1 cellular context compared by ENCODE assay signal in the genomic region with DNA sequence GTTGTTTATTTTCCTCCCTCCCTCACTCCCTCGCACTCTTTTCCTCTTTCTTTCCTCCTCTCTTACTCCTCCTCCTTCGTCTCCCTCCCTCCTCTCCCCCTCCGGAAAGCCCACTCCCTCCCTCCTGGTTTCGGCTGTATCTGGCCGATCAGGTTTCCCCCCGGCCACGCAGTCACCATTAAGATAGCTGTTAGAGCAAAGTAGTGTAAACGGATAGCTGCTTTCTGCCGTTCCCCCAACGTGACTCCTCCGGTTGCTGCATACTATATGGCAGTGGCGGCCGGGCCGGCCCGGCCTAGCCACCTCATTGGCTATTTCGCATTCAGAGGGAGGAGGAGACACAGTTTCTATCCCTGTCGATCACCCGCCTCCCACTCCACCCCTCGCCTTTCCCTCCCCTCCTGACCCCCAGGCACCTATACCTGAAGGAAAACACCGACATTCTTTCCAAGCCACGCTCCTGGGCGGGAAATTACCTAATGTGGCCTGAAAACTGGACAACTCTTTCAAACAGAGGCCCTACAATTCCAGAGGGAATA.
TF ChIP-seq lines count a peak whose summit lies in the region.

A gene (minus strand): TSS at position 272 of the 539 bp plus-strand sequence. CDS start 277 bp downstream, outside the sequence.

TF ChIP-seq in HEK293, 187 proteins besides CTCF, POLR2A, EP300 and RAD21 (continued from another document and continues in another):
- TF ChIP-seq, protein P1, sequence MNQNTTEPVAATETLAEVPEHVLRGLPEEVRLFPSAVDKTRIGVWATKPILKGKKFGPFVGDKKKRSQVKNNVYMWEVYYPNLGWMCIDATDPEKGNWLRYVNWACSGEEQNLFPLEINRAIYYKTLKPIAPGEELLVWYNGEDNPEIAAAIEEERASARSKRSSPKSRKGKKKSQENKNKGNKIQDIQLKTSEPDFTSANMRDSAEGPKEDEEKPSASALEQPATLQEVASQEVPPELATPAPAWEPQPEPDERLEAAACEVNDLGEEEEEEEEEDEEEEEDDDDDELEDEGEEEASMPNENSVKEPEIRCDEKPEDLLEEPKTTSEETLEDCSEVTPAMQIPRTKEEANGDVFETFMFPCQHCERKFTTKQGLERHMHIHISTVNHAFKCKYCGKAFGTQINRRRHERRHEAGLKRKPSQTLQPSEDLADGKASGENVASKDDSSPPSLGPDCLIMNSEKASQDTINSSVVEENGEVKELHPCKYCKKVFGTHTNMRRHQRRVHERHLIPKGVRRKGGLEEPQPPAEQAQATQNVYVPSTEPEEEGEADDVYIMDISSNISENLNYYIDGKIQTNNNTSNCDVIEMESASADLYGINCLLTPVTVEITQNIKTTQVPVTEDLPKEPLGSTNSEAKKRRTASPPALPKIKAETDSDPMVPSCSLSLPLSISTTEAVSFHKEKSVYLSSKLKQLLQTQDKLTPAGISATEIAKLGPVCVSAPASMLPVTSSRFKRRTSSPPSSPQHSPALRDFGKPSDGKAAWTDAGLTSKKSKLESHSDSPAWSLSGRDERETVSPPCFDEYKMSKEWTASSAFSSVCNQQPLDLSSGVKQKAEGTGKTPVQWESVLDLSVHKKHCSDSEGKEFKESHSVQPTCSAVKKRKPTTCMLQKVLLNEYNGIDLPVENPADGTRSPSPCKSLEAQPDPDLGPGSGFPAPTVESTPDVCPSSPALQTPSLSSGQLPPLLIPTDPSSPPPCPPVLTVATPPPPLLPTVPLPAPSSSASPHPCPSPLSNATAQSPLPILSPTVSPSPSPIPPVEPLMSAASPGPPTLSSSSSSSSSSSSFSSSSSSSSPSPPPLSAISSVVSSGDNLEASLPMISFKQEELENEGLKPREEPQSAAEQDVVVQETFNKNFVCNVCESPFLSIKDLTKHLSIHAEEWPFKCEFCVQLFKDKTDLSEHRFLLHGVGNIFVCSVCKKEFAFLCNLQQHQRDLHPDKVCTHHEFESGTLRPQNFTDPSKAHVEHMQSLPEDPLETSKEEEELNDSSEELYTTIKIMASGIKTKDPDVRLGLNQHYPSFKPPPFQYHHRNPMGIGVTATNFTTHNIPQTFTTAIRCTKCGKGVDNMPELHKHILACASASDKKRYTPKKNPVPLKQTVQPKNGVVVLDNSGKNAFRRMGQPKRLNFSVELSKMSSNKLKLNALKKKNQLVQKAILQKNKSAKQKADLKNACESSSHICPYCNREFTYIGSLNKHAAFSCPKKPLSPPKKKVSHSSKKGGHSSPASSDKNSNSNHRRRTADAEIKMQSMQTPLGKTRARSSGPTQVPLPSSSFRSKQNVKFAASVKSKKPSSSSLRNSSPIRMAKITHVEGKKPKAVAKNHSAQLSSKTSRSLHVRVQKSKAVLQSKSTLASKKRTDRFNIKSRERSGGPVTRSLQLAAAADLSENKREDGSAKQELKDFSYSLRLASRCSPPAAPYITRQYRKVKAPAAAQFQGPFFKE (tag by site-specific recombination; IDR thresholded peaks at IDR 0.05; ENCODE audit: borderline replicate concordance) = no peak
- TF ChIP-seq ZNF23 (tag by site-specific recombination; IDR thresholded peaks at IDR 0.05; ENCODE audit: borderline replicate concordance) = no peak
- TF ChIP-seq ZNF394 (tag by site-specific recombination; IDR thresholded peaks at IDR 0.05; ENCODE audit: borderline replicate concordance) = peak; percentile 15; the same call in 1 of the 2 replicates
- peak; percentile 37; the same call in 1 of the 2 replicates for TF ChIP-seq ZBTB48 (tag by site-specific recombination; IDR thresholded peaks at IDR 0.05)
- TF ChIP-seq ZBTB21 (tag by site-specific recombination; IDR thresholded peaks at IDR 0.05) = 0 out of 2 replicates have a peak, but pooled peaks have one; percentile 22
- 0 out of 2 replicates have a peak, but pooled peaks have one; percentile 15 for TF ChIP-seq ZNF24 (tag by site-specific recombination; IDR thresholded peaks at IDR 0.05)
- no peak for TF ChIP-seq ZNF239 (tag by site-specific recombination; IDR thresholded peaks at IDR 0.05)
- TF ChIP-seq ZNF221 (tag by site-specific recombination; IDR thresholded peaks at IDR 0.05; ENCODE audit: borderline replicate concordance) = no peak
- no peak for TF ChIP-seq ZIC2 (tag by site-specific recombination; IDR thresholded peaks at IDR 0.05)
- TF ChIP-seq, protein P2, sequence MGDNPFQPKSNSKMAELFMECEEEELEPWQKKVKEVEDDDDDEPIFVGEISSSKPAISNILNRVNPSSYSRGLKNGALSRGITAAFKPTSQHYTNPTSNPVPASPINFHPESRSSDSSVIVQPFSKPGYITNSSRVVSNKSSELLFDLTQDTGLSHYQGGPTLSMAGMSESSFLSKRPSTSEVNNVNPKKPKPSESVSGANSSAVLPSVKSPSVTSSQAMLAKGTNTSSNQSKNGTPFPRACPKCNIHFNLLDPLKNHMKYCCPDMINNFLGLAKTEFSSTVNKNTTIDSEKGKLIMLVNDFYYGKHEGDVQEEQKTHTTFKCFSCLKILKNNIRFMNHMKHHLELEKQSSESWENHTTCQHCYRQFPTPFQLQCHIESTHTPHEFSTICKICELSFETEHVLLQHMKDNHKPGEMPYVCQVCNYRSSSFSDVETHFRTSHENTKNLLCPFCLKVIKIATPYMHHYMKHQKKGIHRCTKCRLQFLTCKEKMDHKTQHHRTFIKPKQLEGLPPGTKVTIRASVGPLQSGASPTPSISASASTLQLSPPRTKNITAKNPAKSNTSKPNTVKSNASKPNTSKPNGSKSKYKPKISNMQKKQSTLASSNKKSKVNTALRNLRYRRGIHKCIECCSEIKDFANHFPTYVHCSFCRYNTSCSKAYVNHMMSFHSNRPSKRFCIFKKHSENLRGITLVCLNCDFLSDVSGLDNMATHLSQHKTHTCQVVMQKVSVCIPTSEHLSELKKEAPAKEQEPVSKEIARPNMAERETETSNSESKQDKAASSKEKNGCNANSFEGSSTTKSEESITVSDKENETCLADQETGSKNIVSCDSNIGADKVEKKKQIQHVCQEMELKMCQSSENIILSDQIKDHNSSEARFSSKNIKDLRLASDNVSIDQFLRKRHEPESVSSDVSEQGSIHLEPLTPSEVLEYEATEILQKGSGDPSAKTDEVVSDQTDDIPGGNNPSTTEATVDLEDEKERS (tag by site-specific recombination; IDR thresholded peaks at IDR 0.05) = no peak
- TF ChIP-seq KLF16 (tag by site-specific recombination; IDR thresholded peaks at IDR 0.05) = peak; percentile 81
- TF ChIP-seq ZNF10 (tag by site-specific recombination; IDR thresholded peaks at IDR 0.05) = no peak
- no peak for TF ChIP-seq KLF8 (tag by site-specific recombination; IDR thresholded peaks at IDR 0.05)
- no peak for TF ChIP-seq ZNF624 (tag by site-specific recombination; IDR thresholded peaks at IDR 0.05)
- TF ChIP-seq, protein P3, sequence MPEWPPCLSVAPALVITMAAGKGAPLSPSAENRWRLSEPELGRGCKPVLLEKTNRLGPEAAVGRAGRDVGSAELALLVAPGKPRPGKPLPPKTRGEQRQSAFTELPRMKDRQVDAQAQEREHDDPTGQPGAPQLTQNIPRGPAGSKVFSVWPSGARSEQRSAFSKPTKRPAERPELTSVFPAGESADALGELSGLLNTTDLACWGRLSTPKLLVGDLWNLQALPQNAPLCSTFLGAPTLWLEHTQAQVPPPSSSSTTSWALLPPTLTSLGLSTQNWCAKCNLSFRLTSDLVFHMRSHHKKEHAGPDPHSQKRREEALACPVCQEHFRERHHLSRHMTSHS (tag by site-specific recombination; IDR thresholded peaks at IDR 0.05) = no peak
- TF ChIP-seq GLIS1 (tag by site-specific recombination; IDR thresholded peaks at IDR 0.05) = peak; percentile 36
- TF ChIP-seq ZNF521 (tag by site-specific recombination; IDR thresholded peaks at IDR 0.05) = no peak
- TF ChIP-seq ZNF514 (tag by site-specific recombination; IDR thresholded peaks at IDR 0.05) = no peak
- no peak for TF ChIP-seq ZBTB1 (tag by site-specific recombination; IDR thresholded peaks at IDR 0.05)
- TF ChIP-seq ZNF416 (tag by site-specific recombination; IDR thresholded peaks at IDR 0.05) = no peak
- no peak for TF ChIP-seq GLI4 (tag by site-specific recombination; IDR thresholded peaks at IDR 0.05)
- TF ChIP-seq, protein P4, sequence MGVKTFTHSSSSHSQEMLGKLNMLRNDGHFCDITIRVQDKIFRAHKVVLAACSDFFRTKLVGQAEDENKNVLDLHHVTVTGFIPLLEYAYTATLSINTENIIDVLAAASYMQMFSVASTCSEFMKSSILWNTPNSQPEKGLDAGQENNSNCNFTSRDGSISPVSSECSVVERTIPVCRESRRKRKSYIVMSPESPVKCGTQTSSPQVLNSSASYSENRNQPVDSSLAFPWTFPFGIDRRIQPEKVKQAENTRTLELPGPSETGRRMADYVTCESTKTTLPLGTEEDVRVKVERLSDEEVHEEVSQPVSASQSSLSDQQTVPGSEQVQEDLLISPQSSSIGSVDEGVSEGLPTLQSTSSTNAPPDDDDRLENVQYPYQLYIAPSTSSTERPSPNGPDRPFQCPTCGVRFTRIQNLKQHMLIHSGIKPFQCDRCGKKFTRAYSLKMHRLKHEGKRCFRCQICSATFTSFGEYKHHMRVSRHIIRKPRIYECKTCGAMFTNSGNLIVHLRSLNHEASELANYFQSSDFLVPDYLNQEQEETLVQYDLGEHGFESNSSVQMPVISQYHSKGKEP (tag by site-specific recombination; IDR thresholded peaks at IDR 0.05) = no peak
- TF ChIP-seq ZNF335 (tag by site-specific recombination; conservative IDR thresholded peaks at IDR 0.05) = peak; percentile 68
- peak; percentile 82 for TF ChIP-seq SP2 (tag by site-specific recombination; IDR thresholded peaks at IDR 0.05)
- TF ChIP-seq MZF1 (tag by site-specific recombination; IDR thresholded peaks at IDR 0.05; ENCODE audit: borderline replicate concordance) = peak; percentile 45; the same call in 1 of the 2 replicates
- TF ChIP-seq ZNF529 (tag by site-specific recombination; IDR thresholded peaks at IDR 0.05; ENCODE audit: insufficient replicate concordance) = no peak
- TF ChIP-seq YY1 (tag by site-specific recombination; IDR thresholded peaks at IDR 0.05) = peak; percentile 38; the same call in 1 of the 2 replicates
- no peak for TF ChIP-seq ZNF555 (tag by site-specific recombination; conservative IDR thresholded peaks at IDR 0.05)
- no peak for TF ChIP-seq ZBTB7A (tag by site-specific recombination; IDR thresholded peaks at IDR 0.05; ENCODE audit: low read depth)
- 0 out of 2 replicates have a peak, but pooled peaks have one; percentile 20 for TF ChIP-seq ZBTB8A (tag by site-specific recombination; IDR thresholded peaks at IDR 0.05)
- peak; percentile 88 for TF ChIP-seq ZEB2 (tag by site-specific recombination; IDR thresholded peaks at IDR 0.05)
- TF ChIP-seq ZNF792 (tag by site-specific recombination; IDR thresholded peaks at IDR 0.05) = 0 out of 2 replicates have a peak, but pooled peaks have one; percentile 56
- peak; percentile 95 for TF ChIP-seq ZFHX2 (tag by site-specific recombination; conservative IDR thresholded peaks at IDR 0.05)
- TF ChIP-seq, protein P5, sequence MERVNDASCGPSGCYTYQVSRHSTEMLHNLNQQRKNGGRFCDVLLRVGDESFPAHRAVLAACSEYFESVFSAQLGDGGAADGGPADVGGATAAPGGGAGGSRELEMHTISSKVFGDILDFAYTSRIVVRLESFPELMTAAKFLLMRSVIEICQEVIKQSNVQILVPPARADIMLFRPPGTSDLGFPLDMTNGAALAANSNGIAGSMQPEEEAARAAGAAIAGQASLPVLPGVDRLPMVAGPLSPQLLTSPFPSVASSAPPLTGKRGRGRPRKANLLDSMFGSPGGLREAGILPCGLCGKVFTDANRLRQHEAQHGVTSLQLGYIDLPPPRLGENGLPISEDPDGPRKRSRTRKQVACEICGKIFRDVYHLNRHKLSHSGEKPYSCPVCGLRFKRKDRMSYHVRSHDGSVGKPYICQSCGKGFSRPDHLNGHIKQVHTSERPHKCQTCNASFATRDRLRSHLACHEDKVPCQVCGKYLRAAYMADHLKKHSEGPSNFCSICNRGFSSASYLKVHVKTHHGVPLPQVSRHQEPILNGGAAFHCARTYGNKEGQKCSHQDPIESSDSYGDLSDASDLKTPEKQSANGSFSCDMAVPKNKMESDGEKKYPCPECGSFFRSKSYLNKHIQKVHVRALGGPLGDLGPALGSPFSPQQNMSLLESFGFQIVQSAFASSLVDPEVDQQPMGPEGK (tag by site-specific recombination; IDR thresholded peaks at IDR 0.05) = peak; percentile 87
- no peak for TF ChIP-seq SCRT2 (tag by site-specific recombination; IDR thresholded peaks at IDR 0.05)
- peak; percentile 72 for TF ChIP-seq SP3 (tag by site-specific recombination; IDR thresholded peaks at IDR 0.05)
- TF ChIP-seq ZFP41 (tag by site-specific recombination; IDR thresholded peaks at IDR 0.05; ENCODE audit: borderline replicate concordance) = no peak
- TF ChIP-seq ZNF621 (tag by site-specific recombination; IDR thresholded peaks at IDR 0.05) = no peak
- TF ChIP-seq, protein P6, sequence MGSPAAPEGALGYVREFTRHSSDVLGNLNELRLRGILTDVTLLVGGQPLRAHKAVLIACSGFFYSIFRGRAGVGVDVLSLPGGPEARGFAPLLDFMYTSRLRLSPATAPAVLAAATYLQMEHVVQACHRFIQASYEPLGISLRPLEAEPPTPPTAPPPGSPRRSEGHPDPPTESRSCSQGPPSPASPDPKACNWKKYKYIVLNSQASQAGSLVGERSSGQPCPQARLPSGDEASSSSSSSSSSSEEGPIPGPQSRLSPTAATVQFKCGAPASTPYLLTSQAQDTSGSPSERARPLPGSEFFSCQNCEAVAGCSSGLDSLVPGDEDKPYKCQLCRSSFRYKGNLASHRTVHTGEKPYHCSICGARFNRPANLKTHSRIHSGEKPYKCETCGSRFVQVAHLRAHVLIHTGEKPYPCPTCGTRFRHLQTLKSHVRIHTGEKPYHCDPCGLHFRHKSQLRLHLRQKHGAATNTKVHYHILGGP (tag by site-specific recombination; IDR thresholded peaks at IDR 0.05) = no peak
- TF ChIP-seq, protein P7, sequence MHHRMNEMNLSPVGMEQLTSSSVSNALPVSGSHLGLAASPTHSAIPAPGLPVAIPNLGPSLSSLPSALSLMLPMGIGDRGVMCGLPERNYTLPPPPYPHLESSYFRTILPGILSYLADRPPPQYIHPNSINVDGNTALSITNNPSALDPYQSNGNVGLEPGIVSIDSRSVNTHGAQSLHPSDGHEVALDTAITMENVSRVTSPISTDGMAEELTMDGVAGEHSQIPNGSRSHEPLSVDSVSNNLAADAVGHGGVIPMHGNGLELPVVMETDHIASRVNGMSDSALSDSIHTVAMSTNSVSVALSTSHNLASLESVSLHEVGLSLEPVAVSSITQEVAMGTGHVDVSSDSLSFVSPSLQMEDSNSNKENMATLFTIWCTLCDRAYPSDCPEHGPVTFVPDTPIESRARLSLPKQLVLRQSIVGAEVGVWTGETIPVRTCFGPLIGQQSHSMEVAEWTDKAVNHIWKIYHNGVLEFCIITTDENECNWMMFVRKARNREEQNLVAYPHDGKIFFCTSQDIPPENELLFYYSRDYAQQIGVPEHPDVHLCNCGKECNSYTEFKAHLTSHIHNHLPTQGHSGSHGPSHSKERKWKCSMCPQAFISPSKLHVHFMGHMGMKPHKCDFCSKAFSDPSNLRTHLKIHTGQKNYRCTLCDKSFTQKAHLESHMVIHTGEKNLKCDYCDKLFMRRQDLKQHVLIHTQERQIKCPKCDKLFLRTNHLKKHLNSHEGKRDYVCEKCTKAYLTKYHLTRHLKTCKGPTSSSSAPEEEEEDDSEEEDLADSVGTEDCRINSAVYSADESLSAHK (tag by site-specific recombination; IDR thresholded peaks at IDR 0.05) = peak; percentile 74
